13 cellular contexts compared by ENCODE assay signal in genomic region chr20:14919473-14920157, GRCh38.
DNase-seq lines count a peak whose midpoint lies in the region; ATAC-seq and TF ChIP-seq lines count a peak whose summit lies in the region.
"Had no signal": no experiment of that assay in that cellular context is flagged by ENCODE, and none has a peak within 500 bp of the region (broad histone marks: within the 10 kb centered on the region; RNA-seq: fewer than 3 reads in every experiment).

No MANE protein-coding gene starts in this region.

- H3K4me3 Mint-ChIP-seq in neural crest cell (no peak overlapping the region), glutamatergic neuron (ENCODE audit: unreplicated experiment) (no peak overlapping the region)
- H3K4me3 Mint-ChIP-seq: activated T-cell treated with anti-CD3 and anti-CD28 coated beads, Interleukin-2, amount 50 U/mL, for 24 hours; stimulated activated effector memory CD8-positive, alpha-beta T cell treated with anti-CD3 and anti-CD28 coated beads, Interleukin-12 subunit alpha, Interleukin-12 subunit beta, amount 100 ng/mL, for 72 hours had no signal

- no peaks in the 10 kb centered on the region for H3K36me3 Mint-ChIP-seq in neural crest cell (ENCODE audit: low read depth)
- no peaks in the 10 kb centered on the region for H3K36me3 Mint-ChIP-seq in glutamatergic neuron (ENCODE audit: unreplicated experiment)
- H3K36me3 Mint-ChIP-seq: stimulated activated effector memory CD8-positive, alpha-beta T cell treated with anti-CD3 and anti-CD28 coated beads, Interleukin-12 subunit alpha, Interleukin-12 subunit beta, amount 100 ng/mL, for 72 hours had no signal

- DNase-seq in DMS53 treated with DMSO at 0.1 percent for 48 hours (lab: John Stamatoyannopoulos, UW; ENCODE audit: unreplicated experiment) (peak; percentile 78), NCI-H69 (lab: John Stamatoyannopoulos, UW) (peak; percentile 97), epithelial cell of prostate (ENCODE audit: low read depth, low spot score) (peak; percentile 50), neural crest cell (ENCODE audit: low read depth, low spot score) (no peak), glutamatergic neuron (no peak), amniotic stem cell (lab: John Stamatoyannopoulos, UW) (no peak)
- DNase-seq: activated T-cell treated with anti-CD3 and anti-CD28 coated beads, Interleukin-2, amount 50 U/mL, for 24 hours; DMS79; esophagus squamous epithelium had no signal

- H3K4me1 Mint-ChIP-seq in neural crest cell (peaks cover 25% of the 10 kb centered on the region), glutamatergic neuron (ENCODE audit: low read depth, unreplicated experiment) (no peaks in the 10 kb centered on the region)
- H3K4me1 Mint-ChIP-seq: stimulated activated effector memory CD8-positive, alpha-beta T cell treated with anti-CD3 and anti-CD28 coated beads, Interleukin-12 subunit alpha, Interleukin-12 subunit beta, amount 100 ng/mL, for 72 hours had no signal

- TF ChIP-seq CTCF in neural crest cell (conservative IDR thresholded peaks at IDR 0.05) (no peak), glutamatergic neuron (IDR thresholded peaks at IDR 0.05; ENCODE audit: partially characterized antibody, unreplicated experiment) (no peak)

- H3K27ac Mint-ChIP-seq in neural crest cell (ENCODE audit: unreplicated experiment) (peak overlapping the region; percentile 57), glutamatergic neuron (ENCODE audit: unreplicated experiment) (no peak overlapping the region)
- H3K27ac Mint-ChIP-seq: activated T-cell treated with anti-CD3 and anti-CD28 coated beads, Interleukin-2, amount 50 U/mL, for 24 hours; stimulated activated effector memory CD8-positive, alpha-beta T cell treated with anti-CD3 and anti-CD28 coated beads, Interleukin-12 subunit alpha, Interleukin-12 subunit beta, amount 100 ng/mL, for 72 hours had no signal

- H3K27ac ChIP-seq in epithelial cell of prostate: peak overlapping the region; percentile 50
- H3K27ac ChIP-seq: SK-N-MC had no signal

- H3K27me3 Mint-ChIP-seq in neural crest cell (ENCODE audit: low read depth) (no peaks in the 10 kb centered on the region), glutamatergic neuron (ENCODE audit: unreplicated experiment) (peaks cover 4% of the 10 kb centered on the region)
- H3K27me3 Mint-ChIP-seq: activated T-cell treated with anti-CD3 and anti-CD28 coated beads, Interleukin-2, amount 50 U/mL, for 24 hours had no signal

- H3K9me3 Mint-ChIP-seq in neural crest cell (no peaks in the 10 kb centered on the region), glutamatergic neuron (ENCODE audit: unreplicated experiment) (no peaks in the 10 kb centered on the region)

- ATAC-seq in HG03571 (IDR thresholded peaks at IDR 0.05; ENCODE audit: unreplicated experiment): no peak
- ATAC-seq in activated CD4-positive, CD25-positive, alpha-beta regulatory T cell treated with anti-CD3 and anti-CD28 coated beads, Interleukin-2, amount 50 U/mL, for 24 hours: no peak
- ATAC-seq: stimulated activated effector memory CD8-positive, alpha-beta T cell treated with anti-CD3 and anti-CD28 coated beads, Interleukin-12 subunit alpha, Interleukin-12 subunit beta, amount 100 ng/mL, for 72 hours had no signal

Comparison
In these comparisons a context has a peak if more than half of its experiments do, and no peak if none do; other contexts are left out.
1. DNase-seq: peak in DMS53 treated with DMSO at 0.1 percent for 48 hours (single experiment), NCI-H69 (single experiment) and epithelial cell of prostate (single experiment); none in neural crest cell (single experiment), glutamatergic neuron (single experiment) and amniotic stem cell (single experiment).